14 cellular contexts compared by ENCODE assay signal in the genomic region with DNA sequence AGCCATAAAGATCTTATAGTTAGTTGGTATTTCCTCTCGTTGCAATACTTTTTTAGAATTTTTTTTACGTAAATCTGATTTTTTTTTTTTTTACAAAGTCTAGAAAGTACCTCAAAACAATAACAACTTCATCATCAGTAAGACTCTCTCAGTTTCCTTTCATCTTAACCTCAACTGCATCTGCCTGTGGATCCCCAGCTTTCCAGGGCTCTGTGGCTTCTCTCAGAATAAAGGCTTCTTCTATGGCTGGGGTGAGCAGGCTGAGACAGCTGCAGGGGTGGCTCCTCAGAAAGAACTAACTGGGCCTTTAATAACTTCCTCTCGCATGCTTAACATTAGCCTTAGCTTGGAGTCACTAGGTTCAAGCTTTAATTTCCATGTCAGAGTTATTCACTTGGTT. TPM values are rescaled to one million over a fixed set of nuclear protein-coding genes. Genes with fewer than 3 reads are reported as not detected.
DNase-seq lines count a peak whose midpoint lies in the region; ATAC-seq and TF ChIP-seq lines count a peak whose summit lies in the region.
"Had no signal": no experiment of that assay in that cellular context is flagged by ENCODE, and none has a peak within 500 bp of the region (broad histone marks: within the 10 kb centered on the region; RNA-seq: fewer than 3 reads in every experiment).

No MANE protein-coding gene starts in this region.

- peaks cover 4% of the 10 kb centered on the region for H3K9me3 Mint-ChIP-seq in CD4-positive, alpha-beta T cell
- peaks cover 13% of the 10 kb centered on the region for H3K9me3 Mint-ChIP-seq in activated CD4-positive, alpha-beta T cell treated with anti-CD3 and anti-CD28 coated beads, Interleukin-2, amount 10 ng/mL, durations not matched to agents 24 days and 14 days
- H3K9me3 Mint-ChIP-seq in activated naive CD4-positive, alpha-beta T cell treated with anti-CD3 and anti-CD28 coated beads, Interleukin-2, amount 50 U/mL, for 72 hours = peaks cover 4 to 5% of the 10 kb centered on the region in 2 donors

- POLR2A ChIA-PET in CD4-positive, alpha-beta T cell (lab: Charles Lee) = interaction anchor here (1.0 to 3.3 kb wide), 11 partner anchors 28 to 154 kb away, joined by 3 to 22 read pairs (median 7); partner anchors contain the start of genes ATP13A1, ZNF101, ZNF14 and ZNF253

- peak overlapping the region; percentile 86 for H3K27ac Mint-ChIP-seq in CD4-positive, alpha-beta T cell
- peak overlapping the region; percentile 86 for H3K27ac Mint-ChIP-seq in activated CD4-positive, alpha-beta T cell treated with anti-CD3 and anti-CD28 coated beads, Interleukin-2, amount 10 ng/mL, durations not matched to agents 24 days and 14 days
- peak overlapping the region; percentile 85 to 99 for H3K27ac Mint-ChIP-seq in activated naive CD4-positive, alpha-beta T cell treated with anti-CD3 and anti-CD28 coated beads, Interleukin-2, amount 50 U/mL, for 72 hours
- H3K27ac Mint-ChIP-seq: brain had no signal

- peak; percentile 54 for ATAC-seq in CD4-positive, alpha-beta T cell (ENCODE audit: poor library complexity)
- peak; percentile 57 to 80 for ATAC-seq in activated naive CD4-positive, alpha-beta T cell treated with anti-CD3 and anti-CD28 coated beads, Interleukin-2, amount 50 U/mL, for 72 hours
- no peak for ATAC-seq in HG03378 (IDR thresholded peaks at IDR 0.05; ENCODE audit: unreplicated experiment)
- ATAC-seq in GM19463 (IDR thresholded peaks at IDR 0.05; ENCODE audit: unreplicated experiment) = no peak

- in situ Hi-C loops in GM13976 (cut with MboI; ENCODE audit: low sequenced_read_pairs, unreplicated experiment) = no loop called here

- H3K4me3 Mint-ChIP-seq in CD4-positive, alpha-beta T cell = peak overlapping the region; percentile 74
- peak overlapping the region; percentile 60 for H3K4me3 Mint-ChIP-seq in activated CD4-positive, alpha-beta T cell treated with anti-CD3 and anti-CD28 coated beads, Interleukin-2, amount 10 ng/mL, durations not matched to agents 24 days and 14 days

- no peak for TF ChIP-seq CTCF in CD4-positive, alpha-beta T cell (IDR thresholded peaks at IDR 0.05)
- TF ChIP-seq CTCF in GM13976 (IDR thresholded peaks at IDR 0.05; ENCODE audit: borderline replicate concordance, control extremely low read depth, extremely low read depth, insufficient read depth, missing control alignments) = no peak

- peaks cover 72% of the 10 kb centered on the region for H3K4me1 Mint-ChIP-seq in CD4-positive, alpha-beta T cell (ENCODE audit: low read depth)
- peaks cover 12% of the 10 kb centered on the region for H3K4me1 Mint-ChIP-seq in activated CD4-positive, alpha-beta T cell treated with anti-CD3 and anti-CD28 coated beads, Interleukin-2, amount 10 ng/mL, durations not matched to agents 24 days and 14 days

- DNase-seq in CD4-positive, alpha-beta T cell = peak; percentile 24 to 80 (median 44)
- DNase-seq in activated CD4-positive, alpha-beta T cell treated with anti-CD3 and anti-CD28 coated beads, Interleukin-2, amount 10 ng/mL, durations not matched to agents 24 days and 14 days = peak; percentile 84
- DNase-seq in activated naive CD4-positive, alpha-beta T cell treated with anti-CD3 and anti-CD28 coated beads, Interleukin-2, amount 50 U/mL, for 72 hours (ENCODE audit: low spot score in 2 of 2) = peak; percentile 59 to 70
- DNase-seq in stimulated activated CD4-positive, alpha-beta T cell treated with anti-CD3 and anti-CD28 coated beads, Interleukin-12 subunit alpha, Interleukin-12 subunit beta, amount 100 ng/mL, for 24 hours (ENCODE audit: low read depth in 2 of 2) = peak; percentile 14 to 18
- DNase-seq in GM13976 (ENCODE audit: low spot score) (no peak), NCI-H2081 (lab: John Stamatoyannopoulos, UW) (no peak)
- DNase-seq: H7, NCI-H524, ovary, SK-N-SH had no signal

- CTCF ChIA-PET in CD4-positive, alpha-beta T cell (lab: Charles Lee) = interaction anchor here (0.6 kb wide), 1 partner anchor 20 kb away, joined by 3 read pairs; no protein-coding TSS in a partner anchor

- H3K9me3 ChIP-seq in CD4-positive, alpha-beta T cell (ENCODE audit: control insufficient read depth, low read length) = peaks cover 11% of the 10 kb centered on the region
- H3K9me3 ChIP-seq: ovary, SK-N-SH had no signal

- H3K36me3 Mint-ChIP-seq in CD4-positive, alpha-beta T cell (ENCODE audit: low read depth) = peaks cover 86% of the 10 kb centered on the region
- peaks cover 81% of the 10 kb centered on the region for H3K36me3 Mint-ChIP-seq in activated CD4-positive, alpha-beta T cell treated with anti-CD3 and anti-CD28 coated beads, Interleukin-2, amount 10 ng/mL, durations not matched to agents 24 days and 14 days (ENCODE audit: low read depth)
- peaks cover 44 to 78% of the 10 kb centered on the region in 2 donors for H3K36me3 Mint-ChIP-seq in activated naive CD4-positive, alpha-beta T cell treated with anti-CD3 and anti-CD28 coated beads, Interleukin-2, amount 50 U/mL, for 72 hours

- H3K27ac ChIP-seq in CD4-positive, alpha-beta T cell (ENCODE audit: low read depth, low read length) = peak overlapping the region; percentile 79
- H3K27ac ChIP-seq: ovary had no signal

- no peaks in the 10 kb centered on the region for H3K27me3 ChIP-seq in CD4-positive, alpha-beta T cell (ENCODE audit: control insufficient read depth, insufficient read depth, low read length)
- H3K27me3 ChIP-seq: ovary had no signal

- no peaks in the 10 kb centered on the region for H3K27me3 Mint-ChIP-seq in CD4-positive, alpha-beta T cell
- H3K27me3 Mint-ChIP-seq in activated CD4-positive, alpha-beta T cell treated with anti-CD3 and anti-CD28 coated beads, Interleukin-2, amount 10 ng/mL, durations not matched to agents 24 days and 14 days = no peaks in the 10 kb centered on the region

- intact Hi-C loops in CD4-positive, alpha-beta T cell (cut with DNase I, micrococcal nuclease) = loop anchor here (1.0 to 5.0 kb wide), 3 partner anchors 41 to 145 kb away; no protein-coding TSS in a partner anchor
- intact Hi-C loops in activated CD4-positive, alpha-beta T cell treated with anti-CD3 and anti-CD28 coated beads, Interleukin-2, amount 10 ng/mL, durations not matched to agents 24 days and 14 days (cut with micrococcal nuclease) = no loop called here

RNA-seq across cellular contexts. Expression of gene ZNF506, which starts 4.2 kb away (rescaled TPM):
- total RNA-seq in CD4-positive, alpha-beta T cell = 10 to 100 TPM; 48.0 to 50.7 TPM
- total RNA-seq in activated CD4-positive, alpha-beta T cell treated with anti-CD3 and anti-CD28 coated beads, Interleukin-2, amount 10 ng/mL, durations not matched to agents 24 days and 14 days = 13.3 and 16.2 TPM in 2 replicates
- 10 to 100 TPM; 31.7 to 36.2 TPM for total RNA-seq in activated naive CD4-positive, alpha-beta T cell treated with anti-CD3 and anti-CD28 coated beads, Interleukin-2, amount 50 U/mL, for 72 hours
- total RNA-seq: G401 had no signal

RNA-seq across cellular contexts. Expression of gene ZNF253, which starts 48.3 kb away (rescaled TPM):
- total RNA-seq in CD4-positive, alpha-beta T cell = 1 to 10 TPM; 4.9 to 5.2 TPM
- total RNA-seq in activated CD4-positive, alpha-beta T cell treated with anti-CD3 and anti-CD28 coated beads, Interleukin-2, amount 10 ng/mL, durations not matched to agents 24 days and 14 days = 8.0 and 9.4 TPM in 2 replicates
- 10 to 100 TPM; 19.9 to 20.7 TPM for total RNA-seq in activated naive CD4-positive, alpha-beta T cell treated with anti-CD3 and anti-CD28 coated beads, Interleukin-2, amount 50 U/mL, for 72 hours
- total RNA-seq: H7 had no signal

Comparison
In these comparisons a context has a peak if more than half of its experiments do, and no peak if none do; other contexts are left out.
1. ATAC-seq: peak in CD4-positive, alpha-beta T cell (single experiment) and activated naive CD4-positive, alpha-beta T cell treated with anti-CD3 and anti-CD28 coated beads, Interleukin-2, amount 50 U/mL, for 72 hours (2 of 2); none in HG03378 (single experiment) and GM19463 (single experiment).
2. DNase-seq: peak in CD4-positive, alpha-beta T cell (10 of 10), activated CD4-positive, alpha-beta T cell treated with anti-CD3 and anti-CD28 coated beads, Interleukin-2, amount 10 ng/mL, durations not matched to agents 24 days and 14 days (single experiment), activated naive CD4-positive, alpha-beta T cell treated with anti-CD3 and anti-CD28 coated beads, Interleukin-2, amount 50 U/mL, for 72 hours (2 of 2) and stimulated activated CD4-positive, alpha-beta T cell treated with anti-CD3 and anti-CD28 coated beads, Interleukin-12 subunit alpha, Interleukin-12 subunit beta, amount 100 ng/mL, for 24 hours (2 of 2); none in GM13976 (single experiment) and NCI-H2081 (0 of 2).
3. Peak in every context shown above with its lines, with median percentiles within 50 percentile points of each other: H3K27ac Mint-ChIP-seq.